Comparison of ENCODE assay signal across 10 cellular contexts in the genomic region with DNA sequence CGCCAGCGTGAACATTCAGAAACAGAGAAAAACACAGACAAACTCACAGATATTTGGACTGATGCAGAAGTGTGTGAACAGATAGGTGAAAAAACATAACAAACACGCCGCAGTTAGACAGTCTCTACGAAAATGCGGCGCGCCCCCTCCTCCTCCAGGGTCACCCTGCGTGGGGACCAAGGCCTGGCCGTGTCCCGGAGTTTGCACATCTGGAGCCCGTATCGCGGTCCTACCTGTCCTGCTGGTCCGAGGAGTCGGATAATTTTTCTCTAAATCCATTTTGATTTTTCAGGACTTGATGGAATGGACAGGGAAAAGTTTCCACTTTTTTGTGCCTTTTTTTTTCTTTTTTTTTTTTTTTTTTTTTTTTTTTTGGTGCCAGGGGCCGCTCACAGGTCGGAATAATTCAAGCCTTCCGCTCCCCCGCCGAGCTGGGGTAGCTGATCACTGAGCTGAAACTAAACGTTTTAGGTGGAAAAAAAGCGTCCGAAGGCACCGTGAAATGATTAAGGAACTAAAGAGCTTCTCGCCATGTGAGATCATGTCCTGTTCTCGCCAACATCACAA. TPM values are rescaled to one million over a fixed set of nuclear protein-coding genes. Genes with fewer than 3 reads are reported as not detected.
A peak's percentile ranks its signal among the peaks of the same experiment; 100 is the strongest.
DNase-seq lines count a peak whose midpoint lies in the region; ATAC-seq and TF ChIP-seq lines count a peak whose summit lies in the region.
"Had no signal": no experiment of that assay in that cellular context is flagged by ENCODE, and none has a peak within 500 bp of the region (broad histone marks: within the 10 kb centered on the region; RNA-seq: fewer than 3 reads in every experiment).

PAX5 (minus strand) TSS at position 516 of the 567 bp plus-strand sequence; CDS start at position 279, 237 bp downstream.

- H3K36me3 ChIP-seq in BLaER1 treated with 17β-estradiol and CSF1 and Interleukin-3, amounts not matched to agents 10 nM and 100 nM = no peaks in the 10 kb centered on the region
- no peaks in the 10 kb centered on the region; the same call in 1 of the 2 replicates for H3K36me3 ChIP-seq in GM23338 (ENCODE audit: insufficient read depth)

- H3K36me3 Mint-ChIP-seq in GM23338 (ENCODE audit: low read depth) = peaks cover 4% of the 10 kb centered on the region; the same call in 1 of the 3 replicates
- no peaks in the 10 kb centered on the region for H3K36me3 Mint-ChIP-seq in brain
- peaks cover 14% of the 10 kb centered on the region for H3K36me3 Mint-ChIP-seq in natural killer cell treated with Interleukin-12 subunit alpha and Interleukin-12 subunit beta and Interleukin-15 and Interleukin-18, amount 100 ng/mL, for 72 hours

- H3K4me1 Mint-ChIP-seq in GM23338 (peaks cover 35% of the 10 kb centered on the region), brain (peaks cover 38% of the 10 kb centered on the region)
- H3K4me1 Mint-ChIP-seq in natural killer cell treated with Interleukin-12 subunit alpha and Interleukin-12 subunit beta and Interleukin-15 and Interleukin-18, amount 100 ng/mL, for 72 hours (ENCODE audit: low read depth in 2 of 2) = peaks cover 16 to 17% of the 10 kb centered on the region in 2 donors

- no peaks in the 10 kb centered on the region; a peak in 1 of 22 replicates for H3K9me3 ChIP-seq in BLaER1 treated with 17β-estradiol and CSF1 and Interleukin-3, amounts not matched to agents 10 nM and 100 nM (replicated peaks in 1 of 11)

- H3K4me3 Mint-ChIP-seq in GM23338 = peak within 1 kb of the TSS; percentile 71
- H3K4me3 Mint-ChIP-seq in brain = peak within 1 kb of the TSS in 4 of 5 experiments; percentile 30 to 75 (median 68)
- peak within 1 kb of the TSS; percentile 86 for H3K4me3 Mint-ChIP-seq in natural killer cell treated with Interleukin-12 subunit alpha and Interleukin-12 subunit beta and Interleukin-15 and Interleukin-18, amount 100 ng/mL, for 72 hours

- peaks cover 6% of the 10 kb centered on the region; the same call in 2 of the 3 replicates for H3K9me3 Mint-ChIP-seq in GM23338
- peaks cover 0 to 8% (median 0%) of the 10 kb centered on the region in 5 experiments for H3K9me3 Mint-ChIP-seq in brain
- peaks cover 4% of the 10 kb centered on the region for H3K9me3 Mint-ChIP-seq in natural killer cell treated with Interleukin-12 subunit alpha and Interleukin-12 subunit beta and Interleukin-15 and Interleukin-18, amount 100 ng/mL, for 72 hours

- H4K20me1 ChIP-seq in BLaER1 treated with 17β-estradiol and CSF1 and Interleukin-3, amounts not matched to agents 10 nM and 100 nM = peaks cover 0 to 88% (median 66%) of the 10 kb centered on the region in 11 experiments; a peak in 17 of 22 replicates
- peaks cover 11% of the 10 kb centered on the region for H4K20me1 ChIP-seq in GM23338 (replicated peaks; ENCODE audit: insufficient read depth)

- H3K27me3 Mint-ChIP-seq in GM23338 (ENCODE audit: insufficient read depth, low read depth, poor library complexity) (peaks cover 99% of the 10 kb centered on the region), brain (peaks cover 100% of the 10 kb centered on the region)
- H3K27me3 Mint-ChIP-seq in natural killer cell treated with Interleukin-12 subunit alpha and Interleukin-12 subunit beta and Interleukin-15 and Interleukin-18, amount 100 ng/mL, for 72 hours = peaks cover 52 to 71% of the 10 kb centered on the region in 2 donors

- H3K79me2 ChIP-seq in GM23338 (replicated peaks; ENCODE audit: insufficient read depth) = no peaks in the 10 kb centered on the region

- peak within 1 kb of the TSS; percentile 81 to 93 (median 90) for H3K9ac ChIP-seq in BLaER1 treated with 17β-estradiol and CSF1 and Interleukin-3, amounts not matched to agents 10 nM and 100 nM

- peak within 1 kb of the TSS; percentile 78 to 98 (median 95) for H3K4me2 ChIP-seq in BLaER1 treated with 17β-estradiol and CSF1 and Interleukin-3, amounts not matched to agents 10 nM and 100 nM
- H3K4me2 ChIP-seq in GM23338 = peak within 1 kb of the TSS; percentile 96

- no peak for TF ChIP-seq CTCF in GM23338 (conservative IDR thresholded peaks at IDR 0.05; ENCODE audit: low read depth in 2 of 2)
- no peak for TF ChIP-seq CTCF in brain (conservative IDR thresholded peaks at IDR 0.05)

- peaks cover 38% of the 10 kb centered on the region for H3F3A ChIP-seq in GM23338 (replicated peaks; ENCODE audit: low read depth)

- H3K4me1 ChIP-seq in BLaER1 treated with 17β-estradiol and CSF1 and Interleukin-3, amounts not matched to agents 10 nM and 100 nM = peaks cover 35 to 98% (median 61%) of the 10 kb centered on the region in 10 experiments
- H3K4me1 ChIP-seq in GM23338 (ENCODE audit: insufficient read depth) = peaks cover 45% of the 10 kb centered on the region

- ATAC-seq in GM23338 (no peak), HG03139 (IDR thresholded peaks at IDR 0.05; ENCODE audit: unreplicated experiment) (no peak), HG03354 (IDR thresholded peaks at IDR 0.05; ENCODE audit: poor library complexity, severe bottlenecking, unreplicated experiment) (no peak)
- ATAC-seq in natural killer cell treated with Interleukin-12 subunit alpha and Interleukin-12 subunit beta and Interleukin-15 and Interleukin-18, amount 100 ng/mL, for 72 hours = no peak

- H3K27me3 ChIP-seq in BLaER1 treated with 17β-estradiol and CSF1 and Interleukin-3, amounts not matched to agents 10 nM and 100 nM = peaks cover 100% of the 10 kb centered on the region in 11 experiments
- H3K27me3 ChIP-seq in GM23338 (ENCODE audit: insufficient read depth) = peaks cover 100% of the 10 kb centered on the region

- peak within 1 kb of the TSS; percentile 57 to 84 (median 79) for H3K4me3 ChIP-seq in BLaER1 treated with 17β-estradiol and CSF1 and Interleukin-3, amounts not matched to agents 10 nM and 100 nM
- H3K4me3 ChIP-seq in GM23338 = peak within 1 kb of the TSS; percentile 72

- peak within 1 kb of the TSS; percentile 84 to 94 (median 92) for H3K27ac ChIP-seq in BLaER1 treated with 17β-estradiol and CSF1 and Interleukin-3, amounts not matched to agents 10 nM and 100 nM
- H3K27ac ChIP-seq in GM23338 (ENCODE audit: low read depth) = no peak within 1 kb of the TSS

- DNase-seq in GM23338 (ENCODE audit: low spot score) = peak; percentile 44
- DNase-seq in natural killer cell treated with Interleukin-12 subunit alpha and Interleukin-12 subunit beta and Interleukin-15 and Interleukin-18, amount 100 ng/mL, for 72 hours (ENCODE audit: low spot score) = no peak
- DNase-seq in iPS-NIHi11 (ENCODE audit: low spot score) = no peak
- DNase-seq in mesenteric fat pad (ENCODE audit: low spot score) = no peak
- DNase-seq: stimulated activated CD4-positive, alpha-beta T cell treated with anti-CD3 and anti-CD28 coated beads, Interleukin-1b, Interleukin-23, amount 100 ng/mL, for 48 hours had no signal

- no peaks in the 10 kb centered on the region for H3K9me2 ChIP-seq in GM23338 (ENCODE audit: insufficient read depth)

- peak within 1 kb of the TSS; percentile 69 for H2AFZ ChIP-seq in GM23338

- H3K27ac Mint-ChIP-seq in GM23338 (no peak within 1 kb of the TSS), brain (no peak within 1 kb of the TSS)
- no peak within 1 kb of the TSS for H3K27ac Mint-ChIP-seq in natural killer cell treated with Interleukin-12 subunit alpha and Interleukin-12 subunit beta and Interleukin-15 and Interleukin-18, amount 100 ng/mL, for 72 hours

RNA-seq across cellular contexts. Expression of gene PAX5, which starts in this region (rescaled TPM):
- 0.17 and 0.27 TPM in 2 replicates for total RNA-seq in GM23338 (2014; rRNA removed; shearing (Covaris generic))
- polyA plus RNA-seq in GM23338 (2016; fragmentation: Nextera tagmentation; extraction: Ambion mirVana) (0.30 and 0.60 TPM in 2 replicates), brain (ENCODE audit: insufficient read depth, low read depth, low replicate concordance) (18.7 TPM)
- total RNA-seq in natural killer cell treated with Interleukin-12 subunit alpha and Interleukin-12 subunit beta and Interleukin-15 and Interleukin-18, amount 100 ng/mL, for 72 hours = 1 to 10 TPM in 1 of 2 donors, under 1 TPM in 1; 0.29 to 2.1 TPM
- 0.06 TPM for total RNA-seq in mesenteric fat pad
- total RNA-seq: RPMI7951 had no signal

Comparison
In these comparisons a context has a peak if more than half of its experiments do, and no peak if none do; other contexts are left out.
1. RNA of gene PAX5 (polyA plus RNA-seq): 18.7 TPM in brain (single experiment); 0.30 to 0.60 TPM in GM23338; every median in the first group is over 10 times any median in the second.
2. Peak in DNase-seq, H3K4me3 ChIP-seq and H3K4me2 ChIP-seq in GM23338; RNA of the gene not detected or under 1 TPM.
3. Peak in every context shown above with its lines, with median percentiles within 50 percentile points of each other: H3K4me3 Mint-ChIP-seq.